8 cellular contexts compared by ENCODE assay signal in the genomic region with DNA sequence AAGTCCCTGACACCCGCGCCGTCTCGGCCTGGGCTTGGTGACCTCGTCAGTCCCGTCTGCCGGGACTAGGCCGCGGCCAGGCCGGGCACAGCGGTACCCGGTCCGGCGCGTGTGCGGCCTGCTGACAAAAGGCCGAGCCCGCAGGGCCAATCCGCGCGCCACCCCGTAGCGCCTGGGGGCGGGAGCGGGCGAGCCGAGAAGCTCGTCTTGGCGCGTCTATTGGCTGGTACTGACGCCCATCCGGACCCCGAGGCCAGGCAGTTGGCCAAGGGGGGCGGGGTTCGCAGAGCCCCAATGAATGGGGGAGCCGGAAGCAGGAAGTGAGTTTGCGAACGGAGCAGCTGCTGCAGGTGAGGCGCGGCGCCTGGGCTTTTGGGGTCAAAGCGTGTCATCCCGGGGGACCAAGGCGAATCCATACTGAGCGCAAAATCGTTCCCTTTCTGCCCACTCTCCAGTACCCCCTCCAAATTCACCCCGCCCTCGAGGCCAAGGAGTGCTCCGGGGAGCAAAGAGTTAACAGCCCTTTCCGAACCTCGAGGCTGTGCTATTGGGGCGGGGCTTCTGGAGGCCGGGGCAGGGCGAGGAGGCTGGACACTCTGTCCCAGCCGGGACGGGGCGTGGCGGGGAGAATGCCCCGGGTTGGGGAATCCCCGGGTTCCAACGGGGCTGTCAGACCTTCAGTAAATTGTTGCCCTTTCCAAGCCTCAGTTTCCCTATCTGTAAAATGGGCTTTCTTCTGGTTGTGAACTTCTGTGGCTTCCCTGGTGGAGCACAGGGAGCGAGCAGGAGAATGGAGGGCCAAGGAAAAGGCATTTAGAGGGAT. TPM values are rescaled to one million over a fixed set of nuclear protein-coding genes. Genes with fewer than 3 reads are reported as not detected.
A peak's percentile ranks its signal among the peaks of the same experiment; 100 is the strongest.
DNase-seq lines count a peak whose midpoint lies in the region; ATAC-seq and TF ChIP-seq lines count a peak whose summit lies in the region.

A gene with protein sequence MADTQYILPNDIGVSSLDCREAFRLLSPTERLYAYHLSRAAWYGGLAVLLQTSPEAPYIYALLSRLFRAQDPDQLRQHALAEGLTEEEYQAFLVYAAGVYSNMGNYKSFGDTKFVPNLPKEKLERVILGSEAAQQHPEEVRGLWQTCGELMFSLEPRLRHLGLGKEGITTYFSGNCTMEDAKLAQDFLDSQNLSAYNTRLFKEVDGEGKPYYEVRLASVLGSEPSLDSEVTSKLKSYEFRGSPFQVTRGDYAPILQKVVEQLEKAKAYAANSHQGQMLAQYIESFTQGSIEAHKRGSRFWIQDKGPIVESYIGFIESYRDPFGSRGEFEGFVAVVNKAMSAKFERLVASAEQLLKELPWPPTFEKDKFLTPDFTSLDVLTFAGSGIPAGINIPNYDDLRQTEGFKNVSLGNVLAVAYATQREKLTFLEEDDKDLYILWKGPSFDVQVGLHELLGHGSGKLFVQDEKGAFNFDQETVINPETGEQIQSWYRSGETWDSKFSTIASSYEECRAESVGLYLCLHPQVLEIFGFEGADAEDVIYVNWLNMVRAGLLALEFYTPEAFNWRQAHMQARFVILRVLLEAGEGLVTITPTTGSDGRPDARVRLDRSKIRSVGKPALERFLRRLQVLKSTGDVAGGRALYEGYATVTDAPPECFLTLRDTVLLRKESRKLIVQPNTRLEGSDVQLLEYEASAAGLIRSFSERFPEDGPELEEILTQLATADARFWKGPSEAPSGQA (plus strand): TSS at position 319 of the 823 bp plus-strand sequence. CDS start 1,767 bp downstream, outside the sequence.

- no peaks in the 10 kb centered on the region for H3K9me3 ChIP-seq in thymus (ENCODE audit: control insufficient read depth)

- peak within 1 kb of the TSS; percentile 77 for H3K27ac ChIP-seq in thymus (ENCODE audit: low read depth)

- peak within 1 kb of the TSS; percentile 84 for H3K4me3 ChIP-seq in GM08714 (ENCODE audit: low read length)
- H3K4me3 ChIP-seq in thymus (ENCODE audit: low read length): peak within 1 kb of the TSS; percentile 60

- H3K27me3 Mint-ChIP-seq in activated naive CD8-positive, alpha-beta T cell: no peaks in the 10 kb centered on the region
- H3K27me3 Mint-ChIP-seq in glutamatergic neuron (ENCODE audit: unreplicated experiment) (peaks cover 13% of the 10 kb centered on the region), osteocyte (ENCODE audit: unreplicated experiment) (no peaks in the 10 kb centered on the region)

- H3K27ac Mint-ChIP-seq in activated naive CD8-positive, alpha-beta T cell: peak within 1 kb of the TSS; percentile 85
- peak within 1 kb of the TSS; percentile 88 for H3K27ac Mint-ChIP-seq in glutamatergic neuron (ENCODE audit: unreplicated experiment)
- peak within 1 kb of the TSS; percentile 94 for H3K27ac Mint-ChIP-seq in osteocyte (ENCODE audit: unreplicated experiment)

- peaks cover 10% of the 10 kb centered on the region for H3K4me1 ChIP-seq in thymus (ENCODE audit: control insufficient read depth, insufficient read depth, low read length)

- H3K4me1 Mint-ChIP-seq in activated naive CD8-positive, alpha-beta T cell (ENCODE audit: low read depth): peaks cover 19% of the 10 kb centered on the region
- H3K4me1 Mint-ChIP-seq in glutamatergic neuron (ENCODE audit: low read depth, unreplicated experiment) (peaks cover 6% of the 10 kb centered on the region), osteocyte (ENCODE audit: unreplicated experiment) (peaks cover 21% of the 10 kb centered on the region)

- peak; percentile 88 for ATAC-seq in HG02610 (IDR thresholded peaks at IDR 0.05; ENCODE audit: unreplicated experiment)

- H3K36me3 ChIP-seq in thymus (ENCODE audit: control insufficient read depth, insufficient read depth): no peaks in the 10 kb centered on the region

- WGBS in thymus: under 1% methylated on average over 62 of the region's 62 CpGs

- no peaks in the 10 kb centered on the region for H3K9me3 Mint-ChIP-seq in activated naive CD8-positive, alpha-beta T cell (ENCODE audit: low read depth)
- peaks cover 3% of the 10 kb centered on the region for H3K9me3 Mint-ChIP-seq in glutamatergic neuron (ENCODE audit: unreplicated experiment)
- H3K9me3 Mint-ChIP-seq in osteocyte (ENCODE audit: unreplicated experiment): no peaks in the 10 kb centered on the region

- no peaks in the 10 kb centered on the region for H3K27me3 ChIP-seq in thymus (ENCODE audit: control insufficient read depth, insufficient read depth)

- DNase-seq in NCI-H1092 treated with DMSO at 0.1 percent for 48 hours (lab: John Stamatoyannopoulos, UW) (peak; percentile 99), SKM-1 (lab: John Stamatoyannopoulos, UW; ENCODE audit: unreplicated experiment) (peak; percentile 94), glutamatergic neuron (peak; percentile 98), osteocyte (ENCODE audit: extremely low spot score, unreplicated experiment) (peak; percentile 99)

- H3K36me3 Mint-ChIP-seq in activated naive CD8-positive, alpha-beta T cell: no peaks in the 10 kb centered on the region
- no peaks in the 10 kb centered on the region for H3K36me3 Mint-ChIP-seq in glutamatergic neuron (ENCODE audit: unreplicated experiment)
- no peaks in the 10 kb centered on the region for H3K36me3 Mint-ChIP-seq in osteocyte (ENCODE audit: unreplicated experiment)

- H3K4me3 Mint-ChIP-seq in activated naive CD8-positive, alpha-beta T cell: peak within 1 kb of the TSS; percentile 89
- H3K4me3 Mint-ChIP-seq in glutamatergic neuron (ENCODE audit: unreplicated experiment) (peak within 1 kb of the TSS; percentile 96), osteocyte (ENCODE audit: unreplicated experiment) (peak within 1 kb of the TSS; percentile 93)

- TF ChIP-seq CTCF in glutamatergic neuron (IDR thresholded peaks at IDR 0.05; ENCODE audit: partially characterized antibody, unreplicated experiment) (no peak), osteocyte (IDR thresholded peaks at IDR 0.05) (no peak)

RNA-seq across cellular contexts. Expression of the gene that starts here (rescaled TPM):
- total RNA-seq in glutamatergic neuron (ENCODE audit: unreplicated experiment): 72.0 TPM
- total RNA-seq in osteocyte: 32.9 and 41.0 TPM in 2 replicates
- polyA plus RNA-seq in thymus: 23.2 TPM

Comparison
In these comparisons a context has a peak if more than half of its experiments do, and no peak if none do; other contexts are left out.
1. Peak in every context shown above with its lines: DNase-seq, ATAC-seq, H3K4me3 ChIP-seq and H3K27ac ChIP-seq.